8 cellular contexts compared by ENCODE assay signal in the genomic region with DNA sequence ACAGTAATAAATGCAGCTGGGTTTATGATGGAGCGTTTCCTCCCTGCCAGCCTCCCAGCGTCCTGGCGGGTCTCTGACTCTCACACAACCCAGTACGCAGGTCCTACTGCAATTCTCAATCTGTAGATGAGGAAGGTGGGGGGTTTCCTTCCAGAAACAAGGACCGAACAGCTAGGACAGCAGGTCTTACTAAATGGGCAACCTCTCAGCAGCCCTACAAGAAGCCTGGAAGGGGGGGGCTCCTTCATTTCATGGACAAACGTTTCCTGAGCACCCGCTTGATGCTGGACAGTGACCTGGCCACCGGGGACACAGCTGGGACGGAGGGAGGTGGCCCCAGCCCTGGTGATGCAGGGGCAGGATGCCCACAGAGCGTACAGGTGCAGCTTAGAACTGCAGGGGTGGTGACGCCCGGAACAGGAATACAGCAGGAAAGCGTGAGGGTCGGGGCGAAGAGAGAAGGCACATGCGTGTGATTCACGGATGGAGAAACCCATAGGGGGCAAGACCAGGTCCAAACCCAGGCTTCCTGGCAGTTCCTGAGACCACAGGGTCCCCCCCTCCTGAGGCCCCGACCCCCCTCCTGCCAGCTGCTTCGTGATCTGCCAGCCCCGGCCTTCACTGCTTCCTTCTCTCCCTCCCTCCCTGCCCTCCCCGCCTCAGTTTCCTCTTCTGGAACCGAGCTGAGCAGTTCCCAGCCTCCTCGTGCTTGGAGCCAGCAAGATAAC. TPM values are rescaled to one million over a fixed set of nuclear protein-coding genes. Genes with fewer than 3 reads are reported as not detected.
DNase-seq lines count a peak whose midpoint lies in the region; ATAC-seq and TF ChIP-seq lines count a peak whose summit lies in the region.

No MANE protein-coding gene starts in this region.

- H3K4me2 ChIP-seq in neural progenitor cell = peak overlapping the region; percentile 97
- no peak overlapping the region for H3K4me2 ChIP-seq in GM23248 (ENCODE audit: unreplicated experiment)

- ATAC-seq in GM21515 (IDR thresholded peaks at IDR 0.05; ENCODE audit: unreplicated experiment) = no peak
- no peak for ATAC-seq in HG03442 (IDR thresholded peaks at IDR 0.05; ENCODE audit: unreplicated experiment)

- peak overlapping the region in 6 of 8 donors; percentile 45 to 80 (median 56) for H3K27ac Mint-ChIP-seq in CD8-positive, alpha-beta memory T cell
- peak overlapping the region; percentile 95 for H3K27ac Mint-ChIP-seq in neural progenitor cell

- CTCF ChIA-PET in CD8-positive, alpha-beta memory T cell (lab: Charles Lee) = no interaction called here

- H3K4me1 ChIP-seq in CD8-positive, alpha-beta memory T cell (ENCODE audit: insufficient read depth, low read length) = peaks cover 6% of the 10 kb centered on the region
- H3K4me1 ChIP-seq in neural progenitor cell (peaks cover 21% of the 10 kb centered on the region), GM23248 (ENCODE audit: insufficient read depth) (no peaks in the 10 kb centered on the region)

- H3K27ac ChIP-seq in CD8-positive, alpha-beta memory T cell (ENCODE audit: low read depth, low read length) = no peak overlapping the region
- H3K27ac ChIP-seq in coronary artery = no peak overlapping the region
- no peak overlapping the region for H3K27ac ChIP-seq in neural progenitor cell
- H3K27ac ChIP-seq in GM23248 = no peak overlapping the region

- H3K9me3 Mint-ChIP-seq in CD8-positive, alpha-beta memory T cell = peaks cover 0 to 2% (median 0%) of the 10 kb centered on the region in 5 donors
- peaks cover 2% of the 10 kb centered on the region for H3K9me3 Mint-ChIP-seq in neural progenitor cell

- DNase-seq in CD8-positive, alpha-beta memory T cell = peak in 1 of 5 donors; percentile 40
- DNase-seq in NCI-H1105 treated with DMSO at 0.1 percent for 48 hours (lab: John Stamatoyannopoulos, UW) (peak; percentile 61), coronary artery (ENCODE audit: low spot score) (no peak), neural progenitor cell (ENCODE audit: low spot score) (no peak), GM23248 (no peak), SKM-1 (lab: John Stamatoyannopoulos, UW; ENCODE audit: unreplicated experiment) (no peak)

- in situ Hi-C loops in GM23248 (cut with MboI) = no loop called here

- H3K9me3 ChIP-seq in CD8-positive, alpha-beta memory T cell (ENCODE audit: low read length) = no peaks in the 10 kb centered on the region
- H3K9me3 ChIP-seq in neural progenitor cell (ENCODE audit: low read depth) (no peaks in the 10 kb centered on the region), GM23248 (ENCODE audit: low read depth) (no peaks in the 10 kb centered on the region)

- POLR2A ChIA-PET in CD8-positive, alpha-beta memory T cell (lab: Charles Lee) = interaction anchor here (0.6 kb wide), 1 partner anchor 17 kb away, joined by 4 read pairs; no protein-coding TSS in a partner anchor

- H3K27me3 ChIP-seq in CD8-positive, alpha-beta memory T cell (ENCODE audit: insufficient read depth, low read length, poor library complexity, severe bottlenecking) = peaks cover 13% of the 10 kb centered on the region
- H3K27me3 ChIP-seq in neural progenitor cell (peaks cover 16% of the 10 kb centered on the region), GM23248 (replicated peaks; ENCODE audit: insufficient read depth) (peaks cover 25% of the 10 kb centered on the region)

- H3K4me1 Mint-ChIP-seq in CD8-positive, alpha-beta memory T cell = peaks cover 6 to 7% (median 6%) of the 10 kb centered on the region in 3 donors
- peaks cover 21% of the 10 kb centered on the region for H3K4me1 Mint-ChIP-seq in neural progenitor cell

- peak overlapping the region; percentile 56 to 91 (median 86) for H3K4me3 Mint-ChIP-seq in CD8-positive, alpha-beta memory T cell
- peak overlapping the region; percentile 95 for H3K4me3 Mint-ChIP-seq in neural progenitor cell

- H4K20me1 ChIP-seq in neural progenitor cell (ENCODE audit: low read depth) (peaks cover 3% of the 10 kb centered on the region), GM23248 (ENCODE audit: insufficient read depth) (no peaks in the 10 kb centered on the region)

- H3K4me3 ChIP-seq in CD8-positive, alpha-beta memory T cell (ENCODE audit: low read length) = peak overlapping the region; percentile 15
- H3K4me3 ChIP-seq in coronary artery = peak overlapping the region; percentile 77
- peak overlapping the region; percentile 99 for H3K4me3 ChIP-seq in neural progenitor cell
- no peak overlapping the region for H3K4me3 ChIP-seq in GM23248

- H3K9me2 ChIP-seq in GM23248 (ENCODE audit: insufficient read depth) = no peaks in the 10 kb centered on the region

- H3K36me3 Mint-ChIP-seq in CD8-positive, alpha-beta memory T cell = no peaks in the 10 kb centered on the region
- no peaks in the 10 kb centered on the region for H3K36me3 Mint-ChIP-seq in neural progenitor cell

- peaks cover 11 to 21% of the 10 kb centered on the region in 2 donors for H3K27me3 Mint-ChIP-seq in CD8-positive, alpha-beta memory T cell
- peaks cover 6% of the 10 kb centered on the region for H3K27me3 Mint-ChIP-seq in neural progenitor cell (ENCODE audit: insufficient read depth, low read depth)

- no peak for TF ChIP-seq CTCF in coronary artery (IDR thresholded peaks at IDR 0.05)
- TF ChIP-seq CTCF in neural progenitor cell (IDR thresholded peaks at IDR 0.05) = no peak

- peaks cover 29% of the 10 kb centered on the region for H3F3A ChIP-seq in neural progenitor cell (ENCODE audit: low read depth)
- no peaks in the 10 kb centered on the region for H3F3A ChIP-seq in GM23248 (ENCODE audit: insufficient read depth)

- H2AFZ ChIP-seq in neural progenitor cell (replicated peaks) (peak overlapping the region; percentile 89), GM23248 (no peak overlapping the region)

- H3K79me2 ChIP-seq in neural progenitor cell (ENCODE audit: low read depth) (no peaks in the 10 kb centered on the region), GM23248 (ENCODE audit: insufficient read depth) (no peaks in the 10 kb centered on the region)

- no peaks in the 10 kb centered on the region for H3K36me3 ChIP-seq in CD8-positive, alpha-beta memory T cell (ENCODE audit: insufficient read depth, low read length)
- H3K36me3 ChIP-seq in neural progenitor cell (no peaks in the 10 kb centered on the region), GM23248 (ENCODE audit: low read depth) (no peaks in the 10 kb centered on the region)

- WGBS in GM23248 (ENCODE audit: low coverage in 1 of 2, low lambda C conversion rate in 2 of 2, missing lambda C conversion rate in 2 of 2), 2 experiments = 3 to 4% methylated on average over 14 to 23 of the region's 23 CpGs

- H3K9ac ChIP-seq in neural progenitor cell (no peak overlapping the region), GM23248 (no peak overlapping the region)

RNA-seq across cellular contexts. Expression of a gene that starts 0.7 kb away (rescaled TPM):
- total RNA-seq in CD8-positive, alpha-beta memory T cell = not detected
- polyA plus RNA-seq in CD8-positive, alpha-beta memory T cell = not detected
- 2.3 and 18.6 TPM in 2 replicates for total RNA-seq in neural progenitor cell (ENCODE audit: low replicate concordance)
- 0.32 TPM in 1 of 2 replicates, not detected in the other for total RNA-seq in GM23248 (2014; rRNA removed; shearing (Covaris generic))
- polyA plus RNA-seq in GM23248 (2016; fragmentation: Nextera tagmentation; extraction: Ambion mirVana) = 0.05 TPM in 1 of 2 replicates, not detected in the other

RNA-seq across cellular contexts. Expression of a gene that starts 51.2 kb away (rescaled TPM):
- total RNA-seq in CD8-positive, alpha-beta memory T cell = under 1 TPM; 0.11 to 0.13 TPM
- not detected for polyA plus RNA-seq in CD8-positive, alpha-beta memory T cell
- total RNA-seq in neural progenitor cell (ENCODE audit: low replicate concordance) = 3.2 and 15.9 TPM in 2 replicates
- total RNA-seq in GM23248 (2014; rRNA removed; shearing (Covaris generic)) = not detected in 2 replicates
- not detected in 2 replicates for polyA plus RNA-seq in GM23248 (2016; fragmentation: Nextera tagmentation; extraction: Ambion mirVana)
